ENCODE assay signal across 16 cellular contexts in the genomic region with DNA sequence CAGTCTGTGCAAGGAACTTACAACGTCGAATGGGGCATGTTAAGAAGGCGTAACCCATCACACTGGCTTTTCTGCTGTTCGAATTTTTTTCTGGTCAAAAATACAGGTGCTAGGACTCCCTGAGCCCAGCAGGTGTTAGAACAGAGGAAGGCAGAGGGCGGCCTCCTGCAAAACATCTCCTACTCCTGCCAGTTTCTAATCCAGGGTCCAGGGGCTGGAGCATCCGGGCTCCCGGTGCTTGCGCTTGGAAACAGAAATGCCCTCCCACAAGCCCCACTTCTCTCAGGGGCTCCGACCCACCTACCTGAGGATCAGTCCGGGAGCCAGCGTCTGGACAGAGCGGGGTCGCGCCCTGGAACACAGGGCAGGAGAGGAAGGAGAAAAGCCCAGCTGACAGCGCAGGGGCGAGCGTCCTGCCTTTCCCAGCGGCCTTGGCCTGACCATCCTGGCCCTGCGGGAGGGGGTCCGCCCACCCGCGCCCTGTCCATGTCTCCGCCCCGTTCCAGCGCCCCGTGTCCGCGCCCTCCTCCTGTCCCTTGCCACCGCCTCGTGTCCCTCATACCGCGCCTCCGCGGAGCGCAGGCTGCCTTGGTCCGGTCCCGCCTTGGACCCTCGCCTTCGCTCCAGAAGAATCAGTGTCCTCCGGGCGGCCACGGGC. TPM values are rescaled to one million over a fixed set of nuclear protein-coding genes. Genes with fewer than 3 reads are reported as not detected.
DNase-seq lines count a peak whose midpoint lies in the region; ATAC-seq, FAIRE-seq and TF ChIP-seq lines count a peak whose summit lies in the region.
"Had no signal": no experiment of that assay in that cellular context is flagged by ENCODE, and none has a peak within 500 bp of the region (broad histone marks: within the 10 kb centered on the region; RNA-seq: fewer than 3 reads in every experiment).

No MANE protein-coding gene starts in this region.

- H3K79me1 ChIP-seq in mesendoderm (ENCODE audit: low read length) = no peaks in the 10 kb centered on the region

- H3K4me3 ChIP-seq in K562 (no peak overlapping the region), mesendoderm (ENCODE audit: low read length) (no peak overlapping the region), thymus (ENCODE audit: low read length) (no peak overlapping the region), sigmoid colon (peak overlapping the region in 1 of 4 donors; percentile 24)

- H3K79me2 ChIP-seq in K562 (ENCODE audit: control insufficient read depth, insufficient read depth, low read length) (no peaks in the 10 kb centered on the region), mesendoderm (ENCODE audit: control insufficient read depth, insufficient read depth, low read length) (no peaks in the 10 kb centered on the region)

- H3K27ac ChIP-seq in K562 (ENCODE audit: extremely low read depth, low read depth, low read length) (no peak overlapping the region), foreskin keratinocyte (no peak overlapping the region), mesendoderm (ENCODE audit: low read depth, low read length) (no peak overlapping the region), thymus (ENCODE audit: low read depth) (peak overlapping the region; percentile 42), sigmoid colon (no peak overlapping the region)
- H3K27ac ChIP-seq: C4-2B, WERI-Rb-1 had no signal

- peaks cover 2 to 6% of the 10 kb centered on the region in 2 experiments; a peak in 2 of 5 replicates for H3K27me3 ChIP-seq in K562 (ENCODE audit: control insufficient read depth in 2 of 2, insufficient read depth in 2 of 2, low read length in 2 of 2)
- peaks cover 15% of the 10 kb centered on the region for H3K27me3 ChIP-seq in foreskin keratinocyte
- no peaks in the 10 kb centered on the region for H3K27me3 ChIP-seq in mesendoderm (ENCODE audit: insufficient read depth, low read length, poor library complexity)
- H3K27me3 ChIP-seq in thymus (ENCODE audit: control insufficient read depth, insufficient read depth) = no peaks in the 10 kb centered on the region
- peaks cover 0 to 6% (median 3%) of the 10 kb centered on the region in 3 donors for H3K27me3 ChIP-seq in sigmoid colon

- H4K20me1 ChIP-seq in K562 (replicated peaks; ENCODE audit: control insufficient read depth, insufficient read depth, low read length) = no peaks in the 10 kb centered on the region

- 38% methylated on average over 36 of the region's 42 CpGs for WGBS in K562 (ENCODE audit: insufficient coverage, low coverage, missing lambda C conversion rate)
- no CpG with 5 or more reads among the region's 42 CpGs for WGBS in mesendoderm (ENCODE audit: extremely low coverage, insufficient coverage, low lambda C conversion rate)
- 21% methylated on average over 42 of the region's 42 CpGs for WGBS in thymus
- 18 to 20% methylated on average over 42 of the region's 42 CpGs for WGBS in sigmoid colon, 2 donors

- no peak overlapping the region for H2BK15ac ChIP-seq in mesendoderm (replicated peaks; ENCODE audit: low read depth)

- no peak overlapping the region for H3K23ac ChIP-seq in mesendoderm (ENCODE audit: low read length)

- CTCF ChIA-PET in K562 (lab: Yijun Ruan, JAX; ENCODE audit: low intra/inter-chr PET ratio) = no interaction called here

- no peak overlapping the region for H3K27ac Mint-ChIP-seq in T-helper 2 cell treated with Interferon-gamma antibody and Interleukin-4, amounts not matched to agents 5 μg/mL and 100 μg/mL, for 36 hours
- H3K27ac Mint-ChIP-seq: activated CD8-positive, alpha-beta memory T cell treated with anti-CD3 and anti-CD28 coated beads, Interleukin-2, amount 10 ng/mL, durations not matched to agents 7 days and 5 days; activated naive CD4-positive, alpha-beta T cell treated with anti-CD3 and anti-CD28 coated beads, Interleukin-2, amount 10 ng/mL, durations not matched to agents 7 days and 5 days had no signal

- ATAC-seq in K562 (peak; percentile 36), foreskin keratinocyte (peak; percentile 71), HG03139 (IDR thresholded peaks at IDR 0.05; ENCODE audit: unreplicated experiment) (no peak)
- ATAC-seq: activated CD8-positive, alpha-beta memory T cell treated with anti-CD3 and anti-CD28 coated beads, Interleukin-2, amount 10 ng/mL, durations not matched to agents 7 days and 5 days had no signal

- peaks cover 16% of the 10 kb centered on the region for H3K27me3 Mint-ChIP-seq in T-helper 2 cell treated with Interferon-gamma antibody and Interleukin-4, amounts not matched to agents 5 μg/mL and 100 μg/mL, for 36 hours (ENCODE audit: low read depth)
- H3K27me3 Mint-ChIP-seq: activated CD8-positive, alpha-beta memory T cell treated with anti-CD3 and anti-CD28 coated beads, Interleukin-2, amount 10 ng/mL, durations not matched to agents 7 days and 5 days had no signal

- no peak overlapping the region for H2BK5ac ChIP-seq in mesendoderm (ENCODE audit: low read length)

- H3K36me3 Mint-ChIP-seq in T-helper 2 cell treated with Interferon-gamma antibody and Interleukin-4, amounts not matched to agents 5 μg/mL and 100 μg/mL, for 36 hours (ENCODE audit: low read depth) = no peaks in the 10 kb centered on the region
- H3K36me3 Mint-ChIP-seq: activated CD8-positive, alpha-beta memory T cell treated with anti-CD3 and anti-CD28 coated beads, Interleukin-2, amount 10 ng/mL, durations not matched to agents 7 days and 5 days; activated naive CD4-positive, alpha-beta T cell treated with anti-CD3 and anti-CD28 coated beads, Interleukin-2, amount 10 ng/mL, durations not matched to agents 7 days and 5 days had no signal

- H3K4me1 Mint-ChIP-seq in T-helper 2 cell treated with Interferon-gamma antibody and Interleukin-4, amounts not matched to agents 5 μg/mL and 100 μg/mL, for 36 hours (ENCODE audit: low read depth) = no peaks in the 10 kb centered on the region
- H3K4me1 Mint-ChIP-seq: activated CD8-positive, alpha-beta memory T cell treated with anti-CD3 and anti-CD28 coated beads, Interleukin-2, amount 10 ng/mL, durations not matched to agents 7 days and 5 days; activated naive CD4-positive, alpha-beta T cell treated with anti-CD3 and anti-CD28 coated beads, Interleukin-2, amount 10 ng/mL, durations not matched to agents 7 days and 5 days had no signal

- in situ Hi-C loops in K562 (cut with MboI) = no loop called here

- H3K9me3 Mint-ChIP-seq in T-helper 2 cell treated with Interferon-gamma antibody and Interleukin-4, amounts not matched to agents 5 μg/mL and 100 μg/mL, for 36 hours = no peaks in the 10 kb centered on the region
- H3K9me3 Mint-ChIP-seq: activated naive CD4-positive, alpha-beta T cell treated with anti-CD3 and anti-CD28 coated beads, Interleukin-2, amount 10 ng/mL, durations not matched to agents 7 days and 5 days had no signal

- no peak overlapping the region for H4K8ac ChIP-seq in mesendoderm (ENCODE audit: low read depth, low read length)

- H3K9ac ChIP-seq in K562 (ENCODE audit: insufficient read depth in 1 of 2, low read depth in 2 of 2, low read length in 2 of 2) (no peak overlapping the region), mesendoderm (ENCODE audit: low read length) (peak overlapping the region; percentile 16)

- no peak overlapping the region for H3K4me3 Mint-ChIP-seq in T-helper 2 cell treated with Interferon-gamma antibody and Interleukin-4, amounts not matched to agents 5 μg/mL and 100 μg/mL, for 36 hours
- H3K4me3 Mint-ChIP-seq: activated CD8-positive, alpha-beta memory T cell treated with anti-CD3 and anti-CD28 coated beads, Interleukin-2, amount 10 ng/mL, durations not matched to agents 7 days and 5 days; activated naive CD4-positive, alpha-beta T cell treated with anti-CD3 and anti-CD28 coated beads, Interleukin-2, amount 10 ng/mL, durations not matched to agents 7 days and 5 days had no signal

- no peaks in the 10 kb centered on the region for H3K9me1 ChIP-seq in K562 (ENCODE audit: control insufficient read depth, insufficient read depth, low read length)

- no peak for TF ChIP-seq RAD21 in K562 (CRISPR knock-in tag; conservative IDR thresholded peaks at IDR 0.05 in 1 of 2, IDR thresholded peaks at IDR 0.05 in 1 of 2)

- no peak overlapping the region for H3K4me2 ChIP-seq in K562 (ENCODE audit: insufficient read depth, low read length)
- H3K4me2 ChIP-seq in mesendoderm (ENCODE audit: low read length) = peak overlapping the region; percentile 26

- no peak for TF ChIP-seq EP300 in K562 (IDR thresholded peaks at IDR 0.05; ENCODE audit: low read length)
- no peak for TF ChIP-seq EP300 in sigmoid colon (IDR thresholded peaks at IDR 0.05)

- no peak for FAIRE-seq in K562 (lab: Jason Lieb, UNC)
- FAIRE-seq: endometrium had no signal

- no TSS peak for BruUV-seq in K562 (replicated peaks; lab: Mats Ljungman, UMichigan)

- peak overlapping the region; percentile 60 for H3K56ac ChIP-seq in mesendoderm (ENCODE audit: low read length)

- no peak overlapping the region for H2AFZ ChIP-seq in K562 (ENCODE audit: low read depth, low read length)

- no peak overlapping the region for H3K4ac ChIP-seq in mesendoderm (ENCODE audit: low read depth, low read length)

- H2AK5ac ChIP-seq in mesendoderm (ENCODE audit: low read length) = no peak overlapping the region

- H4K5ac ChIP-seq in mesendoderm (ENCODE audit: low read length) = no peak overlapping the region

- H3K4me1 ChIP-seq in K562 (replicated peaks in 1 of 2; ENCODE audit: control insufficient read depth in 2 of 2, insufficient read depth in 2 of 2, low read length in 2 of 2) (peaks cover 0 to 8% of the 10 kb centered on the region in 2 experiments; a peak in 2 of 5 replicates), foreskin keratinocyte (no peaks in the 10 kb centered on the region), mesendoderm (ENCODE audit: control insufficient read depth, low read depth, low read length) (no peaks in the 10 kb centered on the region), thymus (ENCODE audit: control insufficient read depth, insufficient read depth, low read length) (no peaks in the 10 kb centered on the region), sigmoid colon (peaks cover 0 to 7% (median 3%) of the 10 kb centered on the region in 4 donors)

- TF ChIP-seq POLR2A in K562 (conservative IDR thresholded peaks at IDR 0.05) = no peak
- no peak for TF ChIP-seq POLR2A in sigmoid colon (IDR thresholded peaks at IDR 0.05)

- intact Hi-C loops in K562 (cut with micrococcal nuclease) = no loop called here
- intact Hi-C loops in sigmoid colon (cut with DNase I) = no loop called here

- no peak for DNase-seq in K562 (ENCODE audit: extremely low read depth in 1 of 4, low spot score in 3 of 4)
- no peak for DNase-seq in foreskin keratinocyte
- DNase-seq in mesendoderm = peak; percentile 6
- no peak for DNase-seq in sigmoid colon
- no peak for DNase-seq in T-helper 2 cell treated with Interferon-gamma antibody and Interleukin-4, amounts not matched to agents 5 μg/mL and 100 μg/mL, for 36 hours (ENCODE audit: low spot score)
- DNase-seq: activated CD8-positive, alpha-beta memory T cell treated with anti-CD3 and anti-CD28 coated beads, Interleukin-2, amount 10 ng/mL, durations not matched to agents 7 days and 5 days; activated naive CD4-positive, alpha-beta T cell treated with anti-CD3 and anti-CD28 coated beads, Interleukin-2, amount 10 ng/mL, durations not matched to agents 7 days and 5 days; head of caudate nucleus; mesenchymal stem cell; posterior cingulate gyrus had no signal

- POLR2A ChIA-PET in K562 (lab: Yijun Ruan, JAX) = no interaction called here

- no peaks in the 10 kb centered on the region for H3K36me3 ChIP-seq in K562 (ENCODE audit: control insufficient read depth, insufficient read depth, low read length)
- H3K36me3 ChIP-seq in mesendoderm (ENCODE audit: control insufficient read depth, insufficient read depth, low read length) = no peaks in the 10 kb centered on the region
- H3K36me3 ChIP-seq in thymus (ENCODE audit: control insufficient read depth, insufficient read depth) = no peaks in the 10 kb centered on the region
- no peaks in the 10 kb centered on the region for H3K36me3 ChIP-seq in sigmoid colon
- H3K36me3 ChIP-seq: WERI-Rb-1 had no signal

- no peak overlapping the region for H2BK120ac ChIP-seq in mesendoderm (ENCODE audit: low read depth, low read length)

- no peaks in the 10 kb centered on the region for H3K9me3 ChIP-seq in K562 (replicated peaks; ENCODE audit: control insufficient read depth, insufficient read depth, low read depth, low read length)
- H3K9me3 ChIP-seq in thymus (ENCODE audit: control insufficient read depth) = no peaks in the 10 kb centered on the region
- no peaks in the 10 kb centered on the region for H3K9me3 ChIP-seq in sigmoid colon

- TF ChIP-seq CTCF in K562 (IDR thresholded peaks at IDR 0.05 in 2 of 3, conservative IDR thresholded peaks at IDR 0.05 in 1 of 3; ENCODE audit: insufficient read depth in 2 of 3, low read depth in 1 of 3, low read length in 3 of 3) (no peak), foreskin keratinocyte (conservative IDR thresholded peaks at IDR 0.05) (no peak), sigmoid colon (IDR thresholded peaks at IDR 0.05) (no peak)

- H3K18ac ChIP-seq in mesendoderm (ENCODE audit: low read length) = no peak overlapping the region

RNA-seq across cellular contexts. Expression of a gene that starts 14.8 kb away (rescaled TPM):
- 0.53 TPM in 1 of 2 replicates, not detected in the other for total RNA-seq in K562 (2011; cell fraction: chromatin; rRNA removed; ENCODE audit: low replicate concordance)
- 0.33 TPM in 1 of 2 replicates, not detected in the other for total RNA-seq in K562 (2011; cell fraction: nucleolus; rRNA removed)
- 0.15 TPM in 1 of 2 replicates, not detected in the other for total RNA-seq in K562 (2011; cell fraction: nucleoplasm; rRNA removed)
- total RNA-seq in K562 (2014; rRNA removed) (not detected in 2 replicates), K562 (2014; rRNA removed; fragmentation: Illumina TruSeq; extraction: Trizol) (not detected in 2 replicates), K562 (2015; rRNA removed; fragmentation: Illumina TruSeq; extraction: Trizol) (not detected in 2 replicates), K562 (2021) (0.04 and 0.18 TPM in 2 replicates), foreskin keratinocyte (not detected in 2 replicates), sigmoid colon (not detected)
- polyA plus RNA-seq in K562 (2011; rRNA removed) (not detected in 2 replicates), K562 (2014; fragmentation: Illumina TruSeq; extraction: Trizol) (0.07 TPM in 1 of 2 replicates, not detected in the other), K562 (2014; fragmentation: Nextera tagmentation; extraction: Ambion mirVana) (under 1 TPM in 1 of 2 experiments, not detected in 1; 0.01 TPM), K562 (2014; rRNA removed) (0.15 TPM in 1 of 2 replicates, not detected in the other), foreskin keratinocyte (not detected in 2 replicates), thymus (0.05 TPM), sigmoid colon (under 1 TPM in 1 of 3 donors, not detected in 2; 0.01 TPM)
- 0.03 TPM in 1 of 2 replicates, not detected in the other for polyA plus RNA-seq in K562 (2011; cell fraction: cytosol; rRNA removed)
- polyA plus RNA-seq in K562 (2011; cell fraction: nucleus; rRNA removed) = 0.04 and 0.11 TPM in 2 replicates
- polyA plus RNA-seq in K562 (2012) = 0.01 and 0.14 TPM in 2 replicates
- polyA minus RNA-seq in K562 (2011; rRNA and poly(A)+ RNA removed) = 0.04 and 0.09 TPM in 2 replicates
- not detected in 2 replicates for polyA minus RNA-seq in K562 (2011; cell fraction: cytosol; rRNA and poly(A)+ RNA removed)
- 0.11 and 0.13 TPM in 2 replicates for polyA minus RNA-seq in K562 (2011; cell fraction: nucleus; rRNA and poly(A)+ RNA removed)
- polyA plus RNA-seq in mesendoderm (2013, experiment 1 of 2) = not detected
- not detected for polyA plus RNA-seq in mesendoderm (2013, experiment 2 of 2)
- total RNA-seq: activated CD8-positive, alpha-beta memory T cell treated with anti-CD3 and anti-CD28 coated beads, Interleukin-2, amount 10 ng/mL, durations not matched to agents 7 days and 5 days; HT-29 had no signal

RNA-seq across cellular contexts. Expression of a gene that starts 23.2 kb away (rescaled TPM):
- total RNA-seq in K562 (2011; cell fraction: chromatin; rRNA removed; ENCODE audit: low replicate concordance) = not detected in 2 replicates
- total RNA-seq in K562 (2011; cell fraction: nucleolus; rRNA removed) = not detected in 2 replicates
- not detected in 2 replicates for total RNA-seq in K562 (2011; cell fraction: nucleoplasm; rRNA removed)
- not detected in 2 replicates for total RNA-seq in K562 (2014; rRNA removed)
- not detected in 2 replicates for total RNA-seq in K562 (2014; rRNA removed; fragmentation: Illumina TruSeq; extraction: Trizol)
- total RNA-seq in K562 (2015; rRNA removed; fragmentation: Illumina TruSeq; extraction: Trizol) = not detected in 2 replicates
- total RNA-seq in K562 (2021) = 0.64 and 0.69 TPM in 2 replicates
- polyA plus RNA-seq in K562 (2011; rRNA removed) = not detected in 2 replicates
- polyA plus RNA-seq in K562 (2011; cell fraction: cytosol; rRNA removed) = not detected in 2 replicates
- not detected in 2 replicates for polyA plus RNA-seq in K562 (2011; cell fraction: nucleus; rRNA removed)
- polyA plus RNA-seq in K562 (2012) = not detected in 2 replicates
- not detected in 2 replicates for polyA plus RNA-seq in K562 (2014; fragmentation: Illumina TruSeq; extraction: Trizol)
- polyA plus RNA-seq in K562 (2014; fragmentation: Nextera tagmentation; extraction: Ambion mirVana) = not detected
- polyA plus RNA-seq in K562 (2014; rRNA removed) = not detected in 2 replicates
- not detected in 2 replicates for polyA minus RNA-seq in K562 (2011; rRNA and poly(A)+ RNA removed)
- polyA minus RNA-seq in K562 (2011; cell fraction: cytosol; rRNA and poly(A)+ RNA removed) = not detected in 2 replicates
- polyA minus RNA-seq in K562 (2011; cell fraction: nucleus; rRNA and poly(A)+ RNA removed) = not detected in 2 replicates
- total RNA-seq in foreskin keratinocyte = not detected in 2 replicates
- polyA plus RNA-seq in foreskin keratinocyte = not detected in 2 replicates
- not detected for polyA plus RNA-seq in mesendoderm (2013, experiment 1 of 2)
- polyA plus RNA-seq in mesendoderm (2013, experiment 2 of 2) = not detected
- polyA plus RNA-seq in thymus = 0.07 TPM
- not detected for total RNA-seq in sigmoid colon
- under 1 TPM in 1 of 3 donors, not detected in 2; 0.04 TPM for polyA plus RNA-seq in sigmoid colon
- total RNA-seq: HT-29 had no signal
